Comparison of ENCODE assay signal across 17 cellular contexts in genomic region chr17:35786941-35787432, GRCh38. TPM values are rescaled to one million over a fixed set of nuclear protein-coding genes. Genes with fewer than 3 reads are reported as not detected.
DNase-seq lines count a peak whose midpoint lies in the region; TF ChIP-seq lines count a peak whose summit lies in the region.
"Had no signal": no experiment of that assay in that cellular context is flagged by ENCODE, and none has a peak within 500 bp of the region (broad histone marks: within the 10 kb centered on the region; RNA-seq: fewer than 3 reads in every experiment).

No MANE protein-coding gene starts in this region.

- H3K9me3 Mint-ChIP-seq in activated naive CD4-positive, alpha-beta T cell treated with anti-CD3 and anti-CD28 coated beads, Interleukin-2, amount 10 ng/mL, durations not matched to agents 7 days and 5 days, result no peaks in the 10 kb centered on the region
- H3K9me3 Mint-ChIP-seq in activated CD4-positive, alpha-beta memory T cell treated with anti-CD3 and anti-CD28 coated beads for 36 hours, result no peaks in the 10 kb centered on the region
- H3K9me3 Mint-ChIP-seq: activated T-cell treated with anti-CD3 and anti-CD28 coated beads, Interleukin-2, amount 50 U/mL, for 24 hours had no signal

- H3K27me3 Mint-ChIP-seq in activated naive CD4-positive, alpha-beta T cell treated with anti-CD3 and anti-CD28 coated beads, Interleukin-2, amount 10 ng/mL, durations not matched to agents 7 days and 5 days, result peaks cover 58% of the 10 kb centered on the region
- H3K27me3 Mint-ChIP-seq in activated CD4-positive, alpha-beta memory T cell treated with anti-CD3 and anti-CD28 coated beads for 36 hours, result peaks cover 2% of the 10 kb centered on the region

- intact Hi-C loops in activated CD4-positive, alpha-beta memory T cell treated with anti-CD3 and anti-CD28 coated beads for 36 hours (cut with micrococcal nuclease), result no loop called here

- H3K9ac ChIP-seq in rectal smooth muscle tissue (ENCODE audit: low read length), result no peak overlapping the region

- no peak overlapping the region for H3K27ac Mint-ChIP-seq in activated naive CD4-positive, alpha-beta T cell treated with anti-CD3 and anti-CD28 coated beads, Interleukin-2, amount 10 ng/mL, durations not matched to agents 7 days and 5 days
- H3K27ac Mint-ChIP-seq in activated CD4-positive, alpha-beta memory T cell treated with anti-CD3 and anti-CD28 coated beads for 36 hours, result no peak overlapping the region
- H3K27ac Mint-ChIP-seq: activated T-cell treated with anti-CD3 and anti-CD28 coated beads, Interleukin-2, amount 50 U/mL, for 24 hours had no signal

- peak overlapping the region; percentile 45 for H3K27ac ChIP-seq in C4-2B
- peak overlapping the region; percentile 82 for H3K27ac ChIP-seq in RWPE1
- peak overlapping the region; percentile 41 for H3K27ac ChIP-seq in rectal smooth muscle tissue (ENCODE audit: low read depth, low read length)
- H3K27ac ChIP-seq: body of pancreas, WERI-Rb-1 had no signal

- H3K36me3 ChIP-seq in rectal smooth muscle tissue (ENCODE audit: control insufficient read depth, insufficient read depth, low read length), result no peaks in the 10 kb centered on the region
- H3K36me3 ChIP-seq: WERI-Rb-1 had no signal

- no peak overlapping the region for H3K4me3 Mint-ChIP-seq in activated naive CD4-positive, alpha-beta T cell treated with anti-CD3 and anti-CD28 coated beads, Interleukin-2, amount 10 ng/mL, durations not matched to agents 7 days and 5 days
- no peak overlapping the region for H3K4me3 Mint-ChIP-seq in activated CD4-positive, alpha-beta memory T cell treated with anti-CD3 and anti-CD28 coated beads for 36 hours
- H3K4me3 Mint-ChIP-seq: activated T-cell treated with anti-CD3 and anti-CD28 coated beads, Interleukin-2, amount 50 U/mL, for 24 hours had no signal

- H3K36me3 Mint-ChIP-seq in activated naive CD4-positive, alpha-beta T cell treated with anti-CD3 and anti-CD28 coated beads, Interleukin-2, amount 10 ng/mL, durations not matched to agents 7 days and 5 days, result no peaks in the 10 kb centered on the region
- H3K36me3 Mint-ChIP-seq in activated CD4-positive, alpha-beta memory T cell treated with anti-CD3 and anti-CD28 coated beads for 36 hours, result no peaks in the 10 kb centered on the region

- no peaks in the 10 kb centered on the region for H3K27me3 ChIP-seq in rectal smooth muscle tissue (ENCODE audit: control insufficient read depth, insufficient read depth, low read length)
- H3K27me3 ChIP-seq: body of pancreas had no signal

- POLR2A ChIA-PET in RWPE1 (lab: Yijun Ruan, JAX; ENCODE audit: low non-redundant PET), result interaction anchor here (0.6 kb wide), 1 partner anchor 199 kb away, joined by 4 read pairs; no protein-coding TSS in a partner anchor
- POLR2A ChIA-PET in activated CD4-positive, alpha-beta memory T cell treated with anti-CD3 and anti-CD28 coated beads for 36 hours (lab: Charles Lee), result no interaction called here

- no peak for TF ChIP-seq CTCF in C4-2B (conservative IDR thresholded peaks at IDR 0.05)
- TF ChIP-seq CTCF in RWPE1 (conservative IDR thresholded peaks at IDR 0.05; ENCODE audit: low read depth), result no peak
- no peak for TF ChIP-seq CTCF in fibroblast of villous mesenchyme (IDR thresholded peaks at IDR 0.05; ENCODE audit: insufficient read depth, low read depth, low read length)

- DNase-seq in RWPE1 (ENCODE audit: low spot score) (no peak), fibroblast of villous mesenchyme (ENCODE audit: low read depth) (peak; percentile 98), occipital lobe (lab: John Stamatoyannopoulos, UW) (no peak)
- no peak for DNase-seq in stimulated activated CD8-positive, alpha-beta memory T cell treated with anti-CD3 and anti-CD28 coated beads, Interleukin-4, amount 100 ng/mL, for 48 hours
- DNase-seq in activated naive CD4-positive, alpha-beta T cell treated with anti-CD3 and anti-CD28 coated beads, Interleukin-2, amount 10 ng/mL, durations not matched to agents 7 days and 5 days, result no peak
- DNase-seq in activated CD4-positive, alpha-beta memory T cell treated with anti-CD3 and anti-CD28 coated beads for 36 hours, result no peak
- DNase-seq: activated T-cell treated with anti-CD3 and anti-CD28 coated beads, Interleukin-2, amount 50 U/mL, for 24 hours; body of pancreas; NCI-H446; RPMI8226; WERI-Rb-1 had no signal

- H3K4me1 Mint-ChIP-seq in activated naive CD4-positive, alpha-beta T cell treated with anti-CD3 and anti-CD28 coated beads, Interleukin-2, amount 10 ng/mL, durations not matched to agents 7 days and 5 days, result peaks cover 9% of the 10 kb centered on the region
- H3K4me1 Mint-ChIP-seq in activated CD4-positive, alpha-beta memory T cell treated with anti-CD3 and anti-CD28 coated beads for 36 hours (ENCODE audit: low read depth), result peaks cover 3% of the 10 kb centered on the region

- H3K4me1 ChIP-seq in rectal smooth muscle tissue (ENCODE audit: control insufficient read depth, insufficient read depth, low read length), result peaks cover 36% of the 10 kb centered on the region

- no peak overlapping the region for H3K4me3 ChIP-seq in fibroblast of villous mesenchyme (ENCODE audit: low read depth, low read length)
- no peak overlapping the region for H3K4me3 ChIP-seq in rectal smooth muscle tissue (ENCODE audit: low read length)
- H3K4me3 ChIP-seq: body of pancreas had no signal

- CTCF ChIA-PET in RWPE1 (lab: Yijun Ruan, JAX), result interaction anchor here (0.6 kb wide), 1 partner anchor 362 kb away, joined by 3 read pairs; no protein-coding TSS in a partner anchor
- CTCF ChIA-PET in activated naive CD4-positive, alpha-beta T cell treated with anti-CD3 and anti-CD28 coated beads, Interleukin-2, amount 10 ng/mL, durations not matched to agents 7 days and 5 days (lab: Charles Lee), result no interaction called here
- CTCF ChIA-PET in activated CD4-positive, alpha-beta memory T cell treated with anti-CD3 and anti-CD28 coated beads for 36 hours (lab: Charles Lee), result interaction anchor here (0.6 to 4.2 kb wide), 2 partner anchors 23 to 861 kb away, joined by 3 to 22 read pairs; no protein-coding TSS in a partner anchor

RNA-seq across cellular contexts. Expression of gene MMP28, which starts 8.5 kb away (rescaled TPM):
- total RNA-seq in fibroblast of villous mesenchyme (under 0.01 TPM in 2 replicates), occipital lobe (8.9 TPM)
- total RNA-seq in activated CD4-positive, alpha-beta memory T cell treated with anti-CD3 and anti-CD28 coated beads for 36 hours, result not detected
- total RNA-seq: epithelial cell of proximal tubule, G401 had no signal

RNA-seq across cellular contexts. Expression of gene TAF15, which starts 22.3 kb away (rescaled TPM):
- 47.1 and 55.4 TPM in 2 replicates for total RNA-seq in fibroblast of villous mesenchyme
- 72.8 TPM for total RNA-seq in occipital lobe
- total RNA-seq in activated CD4-positive, alpha-beta memory T cell treated with anti-CD3 and anti-CD28 coated beads for 36 hours, result 100 to 1,000 TPM; 269 to 271 TPM

RNA-seq across cellular contexts. Expression of gene C17orf50, which starts 26.3 kb away (rescaled TPM):
- total RNA-seq in fibroblast of villous mesenchyme, result not detected in 2 replicates
- not detected for total RNA-seq in occipital lobe
- total RNA-seq in activated CD4-positive, alpha-beta memory T cell treated with anti-CD3 and anti-CD28 coated beads for 36 hours, result not detected
- total RNA-seq: body of pancreas, G401, kidney, subcutaneous adipose tissue had no signal

RNA-seq across cellular contexts. Expression of gene GAS2L2, which starts 33.9 kb away (rescaled TPM):
- total RNA-seq in fibroblast of villous mesenchyme (not detected in 2 replicates), occipital lobe (0.16 TPM)
- total RNA-seq in activated CD4-positive, alpha-beta memory T cell treated with anti-CD3 and anti-CD28 coated beads for 36 hours, result not detected
- total RNA-seq: body of pancreas, epithelial cell of proximal tubule, G401, kidney had no signal

RNA-seq across cellular contexts. Expression of gene RASL10B, which starts 55.5 kb away (rescaled TPM):
- total RNA-seq in fibroblast of villous mesenchyme (6.4 and 12.1 TPM in 2 replicates), occipital lobe (5.1 TPM)
- under 1 TPM; 0.26 to 0.73 TPM for total RNA-seq in activated CD4-positive, alpha-beta memory T cell treated with anti-CD3 and anti-CD28 coated beads for 36 hours
